In genomic region chr7:134101716-134102115, GRCh38 we compare ENCODE assay signal across 14 cellular contexts. TPM values are rescaled to one million over a fixed set of nuclear protein-coding genes. Genes with fewer than 3 reads are reported as not detected.
"Had no signal": no experiment of that assay in that cellular context is flagged by ENCODE, and none has a peak within 500 bp of the region (broad histone marks: within the 10 kb centered on the region; RNA-seq: fewer than 3 reads in every experiment).

No MANE protein-coding gene starts in this region.

- ATAC-seq: activated naive CD8-positive, alpha-beta T cell treated with anti-CD3 and anti-CD28 coated beads, Interleukin-2, amount 50 U/mL, for 24 hours; stimulated activated naive CD8-positive, alpha-beta T cell treated with anti-CD3 and anti-CD28 coated beads, Interleukin-15, Interleukin-2, amounts not matched to agents 100 U/mL and 50 U/mL, for 24 hours had no signal

- H3K36me3 ChIP-seq: ascending aorta, sigmoid colon, suprapubic skin, upper lobe of left lung had no signal

- H3K27me3 ChIP-seq: ascending aorta, sigmoid colon, suprapubic skin, upper lobe of left lung had no signal

- DNase-seq: activated CD4-positive, alpha-beta memory T cell treated with anti-CD3 and anti-CD28 coated beads, Interleukin-2, amount 10 ng/mL, durations not matched to agents 7 days and 5 days; activated CD4-positive, alpha-beta T cell treated with anti-CD3 and anti-CD28 coated beads for 1 hour; activated naive CD8-positive, alpha-beta T cell treated with anti-CD3 and anti-CD28 coated beads, Interleukin-2, amount 50 U/mL, for 24 hours; activated T-cell treated with anti-CD3 and anti-CD28 coated beads, Interleukin-2, amount 50 U/mL, for 48 hours; hippocampal formation; kidney glomerular epithelial cell; mesendoderm; occipital lobe; sigmoid colon; stimulated activated CD4-positive, alpha-beta T cell treated with anti-CD3 and anti-CD28 coated beads, Interleukin-2, amount 100 ng/mL, for 24 hours; stimulated activated naive CD8-positive, alpha-beta T cell treated with anti-CD3 and anti-CD28 coated beads, Interleukin-15, Interleukin-2, amounts not matched to agents 100 U/mL and 50 U/mL, for 24 hours; upper lobe of left lung had no signal

- H3K4me3 ChIP-seq: ascending aorta, sigmoid colon, suprapubic skin, upper lobe of left lung had no signal

- H3K9me3 ChIP-seq: ascending aorta, sigmoid colon, suprapubic skin, upper lobe of left lung had no signal

- H3K27ac ChIP-seq: ascending aorta, sigmoid colon, suprapubic skin, upper lobe of left lung had no signal

- H3K4me1 ChIP-seq: ascending aorta, sigmoid colon, suprapubic skin, upper lobe of left lung had no signal

RNA-seq across cellular contexts. Expression of gene LRGUK, which starts 25.4 kb away (rescaled TPM):
- total RNA-seq: ascending aorta had no signal
